Comparison of ENCODE assay signal across 28 cellular contexts in the genomic region with DNA sequence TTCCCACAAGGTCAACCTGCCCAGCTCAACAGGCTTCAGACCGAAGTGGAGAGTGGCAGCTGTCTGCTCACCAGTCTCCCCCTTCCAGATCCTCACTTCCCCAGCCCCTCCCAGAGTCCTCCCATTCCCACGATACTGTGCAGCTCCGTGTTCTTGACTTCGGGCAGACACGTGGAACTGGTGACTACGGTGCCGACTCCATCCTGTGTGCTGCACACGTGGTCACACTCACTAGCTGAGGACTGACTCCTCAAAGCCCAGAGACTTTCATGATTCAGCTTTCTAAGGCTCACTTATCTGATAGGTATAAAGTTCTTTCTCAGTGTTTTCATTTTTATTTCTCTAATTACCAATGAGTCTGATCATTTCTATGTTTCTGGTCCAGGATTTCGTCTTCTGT. TPM values are rescaled to one million over a fixed set of nuclear protein-coding genes. Genes with fewer than 3 reads are reported as not detected.
"Had no signal": no experiment of that assay in that cellular context is flagged by ENCODE, and none has a peak within 500 bp of the region (broad histone marks: within the 10 kb centered on the region; RNA-seq: fewer than 3 reads in every experiment).

No MANE protein-coding gene starts in this region.

- H3K4me3 Mint-ChIP-seq: naive thymus-derived CD8-positive, alpha-beta T cell; nephron progenitor cell; stimulated activated memory B cell treated with anti-CD40 and anti-IgM and Interleukin-4, amounts not matched to agents 10 μg/mL and 1 μg/mL and 100 μg/mL, for 72 hours had no signal

- H3K4me2 ChIP-seq: smooth muscle cell had no signal

- H3K9me3 ChIP-seq: lower lobe of right lung, pancreas, prostate gland, stomach, testis, thyroid gland, transverse colon, upper lobe of left lung, vagina had no signal

- H3K27ac Mint-ChIP-seq: naive thymus-derived CD8-positive, alpha-beta T cell; nephron progenitor cell; stimulated activated memory B cell treated with anti-CD40 and anti-IgM and Interleukin-4, amounts not matched to agents 10 μg/mL and 1 μg/mL and 100 μg/mL, for 72 hours had no signal

- H3K4me1 ChIP-seq: lower lobe of right lung, pancreas, prostate gland, stomach, testis, thyroid gland, transverse colon, upper lobe of left lung, vagina had no signal

- H3K36me3 ChIP-seq: lower lobe of right lung, pancreas, prostate gland, stomach, thyroid gland, transverse colon, upper lobe of left lung, vagina had no signal

- H3K4me3 ChIP-seq: lower lobe of right lung, pancreas, prostate gland, smooth muscle cell, stomach, testis, thyroid gland, transverse colon, upper lobe of left lung, vagina had no signal

- H3K9me3 Mint-ChIP-seq: naive thymus-derived CD8-positive, alpha-beta T cell; nephron progenitor cell; stimulated activated memory B cell treated with anti-CD40 and anti-IgM and Interleukin-4, amounts not matched to agents 10 μg/mL and 1 μg/mL and 100 μg/mL, for 72 hours had no signal

- H3K27me3 Mint-ChIP-seq: naive thymus-derived CD8-positive, alpha-beta T cell; stimulated activated memory B cell treated with anti-CD40 and anti-IgM and Interleukin-4, amounts not matched to agents 10 μg/mL and 1 μg/mL and 100 μg/mL, for 72 hours had no signal

- H3K36me3 Mint-ChIP-seq: naive thymus-derived CD8-positive, alpha-beta T cell; stimulated activated memory B cell treated with anti-CD40 and anti-IgM and Interleukin-4, amounts not matched to agents 10 μg/mL and 1 μg/mL and 100 μg/mL, for 72 hours had no signal

- H3K27me3 ChIP-seq: pancreas, stomach, testis, thyroid gland, transverse colon, upper lobe of left lung, vagina had no signal

- DNase-seq: hippocampal formation; kidney; lower lobe of right lung; mammary epithelial cell; mesenchymal stem cell; naive thymus-derived CD8-positive, alpha-beta T cell; nephron progenitor cell; nucleus accumbens; pancreas; posterior cingulate gyrus; retina; right cardiac atrium; stimulated activated CD4-positive, alpha-beta T cell treated with anti-CD3 and anti-CD28 coated beads, Interleukin-1b, Interleukin-23, amount 100 ng/mL, for 48 hours; stimulated activated CD4-positive, alpha-beta T cell treated with anti-CD3 and anti-CD28 coated beads, Interleukin-2, amount 100 ng/mL, for 48 hours; stimulated activated CD4-positive, alpha-beta T cell treated with anti-CD3 and anti-CD28 coated beads, Interleukin-4, amount 100 ng/mL, for 4 hours; stimulated activated CD8-positive, alpha-beta memory T cell treated with anti-CD3 and anti-CD28 coated beads, Interleukin-4, amount 100 ng/mL, for 48 hours; stimulated activated naive CD8-positive, alpha-beta T cell treated with anti-CD3 and anti-CD28 coated beads, Interleukin-15, Interleukin-2, amounts not matched to agents 100 U/mL and 50 U/mL, for 24 hours; stomach; testis; thyroid gland; transverse colon; upper lobe of left lung had no signal

- ATAC-seq: naive thymus-derived CD8-positive, alpha-beta T cell; pancreas; right cardiac atrium; stimulated activated naive CD8-positive, alpha-beta T cell treated with anti-CD3 and anti-CD28 coated beads, Interleukin-15, Interleukin-2, amounts not matched to agents 100 U/mL and 50 U/mL, for 24 hours had no signal

- H3K27ac ChIP-seq: lower lobe of right lung, pancreas, prostate gland, stomach, testis, thyroid gland, transverse colon, upper lobe of left lung, vagina had no signal

- FAIRE-seq: kidney, pancreas had no signal

RNA-seq across cellular contexts. Expression of a gene that starts 32.4 kb away (rescaled TPM):
- total RNA-seq: mammary epithelial cell, osteoblast, skeletal muscle tissue had no signal
- polyA plus RNA-seq: mammary epithelial cell; naive thymus-derived CD8-positive, alpha-beta T cell had no signal
